ENCODE assay signal across 21 cellular contexts in genomic region chr5:158921441-158922262, GRCh38.
DNase-seq lines count a peak whose midpoint lies in the region; ATAC-seq and TF ChIP-seq lines count a peak whose summit lies in the region.
"Had no signal": no experiment of that assay in that cellular context is flagged by ENCODE, and none has a peak within 500 bp of the region (broad histone marks: within the 10 kb centered on the region; RNA-seq: fewer than 3 reads in every experiment).

No MANE protein-coding gene starts in this region.

- peaks cover 6% of the 10 kb centered on the region for H3K36me3 Mint-ChIP-seq in glutamatergic neuron (ENCODE audit: unreplicated experiment)
- H3K36me3 Mint-ChIP-seq in activated CD8-positive, alpha-beta T cell treated with anti-CD3 and anti-CD28 coated beads for 36 hours (ENCODE audit: low read depth): no peaks in the 10 kb centered on the region
- H3K36me3 Mint-ChIP-seq: CD8-positive, alpha-beta T cell; WTC11 had no signal

- TF ChIP-seq CTCF in glutamatergic neuron (IDR thresholded peaks at IDR 0.05; ENCODE audit: partially characterized antibody, unreplicated experiment): no peak
- no peak for TF ChIP-seq CTCF in activated CD8-positive, alpha-beta T cell treated with anti-CD3 and anti-CD28 coated beads for 36 hours (IDR thresholded peaks at IDR 0.05)

- H3K27me3 Mint-ChIP-seq in glutamatergic neuron (ENCODE audit: unreplicated experiment): peaks cover 5% of the 10 kb centered on the region
- H3K27me3 Mint-ChIP-seq in activated CD8-positive, alpha-beta T cell treated with anti-CD3 and anti-CD28 coated beads for 36 hours: no peaks in the 10 kb centered on the region

- ATAC-seq in HG02798 (IDR thresholded peaks at IDR 0.05; ENCODE audit: poor library complexity, unreplicated experiment): peak; percentile 38
- no peak for ATAC-seq in activated CD8-positive, alpha-beta T cell treated with anti-CD3 and anti-CD28 coated beads for 36 hours
- ATAC-seq: CD8-positive, alpha-beta T cell; Right ventricle myocardium inferior; WTC11 had no signal

- H3K4me1 Mint-ChIP-seq in glutamatergic neuron (ENCODE audit: low read depth, unreplicated experiment): peaks cover 67% of the 10 kb centered on the region
- H3K4me1 Mint-ChIP-seq in activated CD8-positive, alpha-beta T cell treated with anti-CD3 and anti-CD28 coated beads for 36 hours (ENCODE audit: low read depth): no peaks in the 10 kb centered on the region
- H3K4me1 Mint-ChIP-seq: central memory CD8-positive, alpha-beta T cell had no signal

- CTCF ChIA-PET in activated CD8-positive, alpha-beta T cell treated with anti-CD3 and anti-CD28 coated beads for 36 hours (lab: Charles Lee): no interaction called here

- DNase-seq in DMS79 treated with DMSO at 0.1 percent for 48 hours (lab: John Stamatoyannopoulos, UW) (peak; percentile 35), NOMO-1 treated with DMSO at 0.1 percent for 48 hours (lab: John Stamatoyannopoulos, UW; ENCODE audit: unreplicated experiment) (peak; percentile 83), glutamatergic neuron (no peak), Ammon's horn (ENCODE audit: low spot score) (no peak), SIG-M5 treated with dmso at 0.1 percent for 504 hours (lab: John Stamatoyannopoulos, UW; ENCODE audit: unreplicated experiment) (no peak)
- DNase-seq in activated CD8-positive, alpha-beta T cell treated with anti-CD3 and anti-CD28 coated beads for 36 hours: no peak
- DNase-seq: CD8-positive, alpha-beta T cell; dermis blood vessel endothelial cell; GF-D8; H9; NCI-H2171; nephron progenitor cell; OCI-M1; spleen; stimulated activated CD4-positive, alpha-beta T cell treated with anti-CD3 and anti-CD28 coated beads, Interleukin-2, amount 100 ng/mL, for 48 hours; stimulated activated naive CD4-positive, alpha-beta T cell had no signal

- POLR2A ChIA-PET in activated CD8-positive, alpha-beta T cell treated with anti-CD3 and anti-CD28 coated beads for 36 hours (lab: Charles Lee): no interaction called here

- H3K4me3 Mint-ChIP-seq in glutamatergic neuron (ENCODE audit: unreplicated experiment): peak overlapping the region; percentile 62
- H3K4me3 Mint-ChIP-seq in activated CD8-positive, alpha-beta T cell treated with anti-CD3 and anti-CD28 coated beads for 36 hours: no peak overlapping the region
- H3K4me3 Mint-ChIP-seq: activated naive CD8-positive, alpha-beta T cell; CD8-positive, alpha-beta T cell; central memory CD8-positive, alpha-beta T cell; H9; nephron progenitor cell; WTC11 had no signal

- intact Hi-C loops in activated CD8-positive, alpha-beta T cell treated with anti-CD3 and anti-CD28 coated beads for 36 hours (cut with micrococcal nuclease): no loop called here

- peaks cover 13% of the 10 kb centered on the region for H3K9me3 Mint-ChIP-seq in glutamatergic neuron (ENCODE audit: unreplicated experiment)
- H3K9me3 Mint-ChIP-seq in activated CD8-positive, alpha-beta T cell treated with anti-CD3 and anti-CD28 coated beads for 36 hours: no peaks in the 10 kb centered on the region
- H3K9me3 Mint-ChIP-seq: CD8-positive, alpha-beta T cell; central memory CD8-positive, alpha-beta T cell; H9; nephron progenitor cell; WTC11 had no signal

- H3K27ac Mint-ChIP-seq in glutamatergic neuron (ENCODE audit: unreplicated experiment): peak overlapping the region; percentile 80
- H3K27ac Mint-ChIP-seq in activated CD8-positive, alpha-beta T cell treated with anti-CD3 and anti-CD28 coated beads for 36 hours: no peak overlapping the region
- H3K27ac Mint-ChIP-seq: activated naive CD8-positive, alpha-beta T cell; CD8-positive, alpha-beta T cell; H9; nephron progenitor cell; WTC11 had no signal

Comparison
In these comparisons a context has a peak if more than half of its experiments do, and no peak if none do; other contexts are left out.
1. DNase-seq: peak in DMS79 treated with DMSO at 0.1 percent for 48 hours (single experiment) and NOMO-1 treated with DMSO at 0.1 percent for 48 hours (single experiment); none in glutamatergic neuron (single experiment), Ammon's horn (single experiment), SIG-M5 treated with dmso at 0.1 percent for 504 hours (single experiment) and activated CD8-positive, alpha-beta T cell treated with anti-CD3 and anti-CD28 coated beads for 36 hours (single experiment).